ENCODE assay signal across 8 cellular contexts in the genomic region with DNA sequence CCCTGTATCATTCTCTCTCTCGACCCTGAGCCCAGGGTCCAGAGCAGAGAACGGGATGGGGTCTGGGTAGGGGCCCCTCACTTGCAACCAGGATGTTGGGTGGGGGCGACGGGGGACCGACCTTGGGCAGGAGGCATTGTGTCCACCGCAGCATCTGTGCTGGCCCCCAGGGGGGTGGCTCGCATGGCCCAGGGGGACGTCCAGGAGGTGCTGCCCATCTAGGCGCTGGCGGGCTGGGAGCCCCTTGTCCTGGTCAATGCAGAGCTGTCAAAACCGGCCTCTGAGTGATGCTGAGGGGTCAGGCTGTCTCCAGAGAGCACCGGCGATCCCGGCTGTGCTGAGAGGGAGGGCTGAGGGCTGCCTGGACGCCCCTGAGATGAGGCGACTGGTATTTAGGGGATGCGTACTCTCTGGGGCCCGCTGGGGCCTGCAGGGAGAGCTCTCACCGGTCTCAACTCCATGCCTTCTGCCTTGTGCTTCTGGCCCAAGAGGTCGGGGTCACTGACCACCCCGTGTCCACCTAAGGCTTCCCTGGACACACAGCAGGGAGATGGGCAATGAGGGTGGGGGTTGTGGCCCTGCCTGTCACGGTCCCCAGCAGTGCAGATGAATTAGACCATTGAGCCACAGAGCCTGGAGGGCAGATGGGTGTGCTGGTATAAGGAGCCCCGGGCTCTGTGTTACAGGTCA. TPM values are rescaled to one million over a fixed set of nuclear protein-coding genes. Genes with fewer than 3 reads are reported as not detected.
DNase-seq lines count a peak whose midpoint lies in the region; ATAC-seq and TF ChIP-seq lines count a peak whose summit lies in the region.

No MANE protein-coding gene starts in this region.

- TF ChIP-seq CTCF in testis (IDR thresholded peaks at IDR 0.05): no peak

- intact Hi-C loops in testis (cut with DNase I; ENCODE audit: low total_unique reads): no loop called here

- H3K27me3 ChIP-seq in testis: no peaks in the 10 kb centered on the region

- no peak for TF ChIP-seq POLR2A in testis (IDR thresholded peaks at IDR 0.05)

- peaks cover 70% of the 10 kb centered on the region for H3K36me3 Mint-ChIP-seq in activated naive CD8-positive, alpha-beta T cell treated with anti-CD3 and anti-CD28 coated beads for 36 hours

- peak overlapping the region; percentile 47 to 75 for H3K27ac ChIP-seq in testis

- H3K9me3 Mint-ChIP-seq in activated naive CD8-positive, alpha-beta T cell treated with anti-CD3 and anti-CD28 coated beads for 36 hours: peaks cover 3% of the 10 kb centered on the region

- DNase-seq in activated CD8-positive, alpha-beta memory T cell treated with anti-CD3 and anti-CD28 coated beads, Interleukin-2, amount 50 U/mL, for 48 hours: peak; percentile 84
- no peak for DNase-seq in activated CD8-positive, alpha-beta memory T cell treated with anti-CD3 and anti-CD28 coated beads, Interleukin-2, amount 50 U/mL, for 4 hours
- peak; percentile 22 for DNase-seq in activated naive CD8-positive, alpha-beta T cell treated with anti-CD3 and anti-CD28 coated beads for 36 hours
- DNase-seq in left kidney (ENCODE audit: low read depth, low spot score): peak; percentile 27
- DNase-seq in testis: no peak
- no peak for DNase-seq in NK-92 treated with Interleukin-12 subunit alpha and Interleukin-12 subunit beta, amount 100 ng/mL, for 24 hours (lab: John Stamatoyannopoulos, UW)
- DNase-seq in HPDE6-E6E7 (ENCODE audit: extremely low spot score): no peak

- peaks cover 67% of the 10 kb centered on the region for H3K4me1 Mint-ChIP-seq in activated naive CD8-positive, alpha-beta T cell treated with anti-CD3 and anti-CD28 coated beads for 36 hours

- no peak overlapping the region for H3K4me3 ChIP-seq in testis

- peaks cover 4% of the 10 kb centered on the region for H3K27me3 Mint-ChIP-seq in activated naive CD8-positive, alpha-beta T cell treated with anti-CD3 and anti-CD28 coated beads for 36 hours

- WGBS in testis, 2 donors: 50 to 55% methylated on average over 1 to 19 of the region's 23 CpGs

- ATAC-seq in GM19328 (IDR thresholded peaks at IDR 0.05; ENCODE audit: unreplicated experiment): no peak

- H3K4me3 Mint-ChIP-seq in activated naive CD8-positive, alpha-beta T cell treated with anti-CD3 and anti-CD28 coated beads for 36 hours: peak overlapping the region; percentile 18

- no peaks in the 10 kb centered on the region for H3K9me3 ChIP-seq in testis

- H3K4me1 ChIP-seq in testis: peaks cover 54% of the 10 kb centered on the region

- H3K36me3 ChIP-seq in testis (ENCODE audit: low read depth, missing control alignments): no peaks in the 10 kb centered on the region

- H3K27ac Mint-ChIP-seq in activated naive CD8-positive, alpha-beta T cell treated with anti-CD3 and anti-CD28 coated beads for 36 hours: peak overlapping the region; percentile 88

RNA-seq across cellular contexts. Expression of gene RPS9, which starts 8.5 kb away (rescaled TPM):
- total RNA-seq in activated naive CD8-positive, alpha-beta T cell treated with anti-CD3 and anti-CD28 coated beads for 36 hours: 1,000 to 10,000 TPM; 1,783 to 1,787 TPM
- total RNA-seq in testis: 1,000 to 10,000 TPM in 1 of 2 donors, 100 to 1,000 TPM in 1; 648 to 1,251 TPM
- 969 TPM for polyA plus RNA-seq in testis (ENCODE audit: insufficient read depth, low read depth, low replicate concordance)

RNA-seq across cellular contexts. Expression of gene LILRB3, which starts 13.6 kb away (rescaled TPM):
- not detected for total RNA-seq in activated naive CD8-positive, alpha-beta T cell treated with anti-CD3 and anti-CD28 coated beads for 36 hours
- 10 to 100 TPM in 1 of 2 donors, 1 to 10 TPM in 1; 3.6 to 11.0 TPM for total RNA-seq in testis
- 4.9 TPM for polyA plus RNA-seq in testis (ENCODE audit: insufficient read depth, low read depth, low replicate concordance)

RNA-seq across cellular contexts. Expression of gene TSEN34, which starts 18.1 kb away (rescaled TPM):
- 10 to 100 TPM; 15.5 to 16.4 TPM for total RNA-seq in activated naive CD8-positive, alpha-beta T cell treated with anti-CD3 and anti-CD28 coated beads for 36 hours
- total RNA-seq in testis: 100 to 1,000 TPM; 162 to 177 TPM
- polyA plus RNA-seq in testis (ENCODE audit: insufficient read depth, low read depth, low replicate concordance): 73.1 TPM

RNA-seq across cellular contexts. Expression of gene MBOAT7, which starts 19.8 kb away (rescaled TPM):
- total RNA-seq in activated naive CD8-positive, alpha-beta T cell treated with anti-CD3 and anti-CD28 coated beads for 36 hours: 10 to 100 TPM; 57.0 to 57.1 TPM
- 100 to 1,000 TPM; 479 to 482 TPM for total RNA-seq in testis
- polyA plus RNA-seq in testis (ENCODE audit: insufficient read depth, low read depth, low replicate concordance): 218 TPM

RNA-seq across cellular contexts. Expression of gene LILRA6, which starts 33.4 kb away (rescaled TPM):
- total RNA-seq in activated naive CD8-positive, alpha-beta T cell treated with anti-CD3 and anti-CD28 coated beads for 36 hours: not detected
- total RNA-seq in testis: 1 to 10 TPM in 1 of 2 donors, under 1 TPM in 1; 0.37 to 1.5 TPM
- polyA plus RNA-seq in testis (ENCODE audit: insufficient read depth, low read depth, low replicate concordance): 2.7 TPM

Comparison
In these comparisons a context has a peak if more than half of its experiments do, and no peak if none do; other contexts are left out.
1. DNase-seq: peak in activated CD8-positive, alpha-beta memory T cell treated with anti-CD3 and anti-CD28 coated beads, Interleukin-2, amount 50 U/mL, for 48 hours (single experiment), activated naive CD8-positive, alpha-beta T cell treated with anti-CD3 and anti-CD28 coated beads for 36 hours (single experiment) and left kidney (single experiment); none in activated CD8-positive, alpha-beta memory T cell treated with anti-CD3 and anti-CD28 coated beads, Interleukin-2, amount 50 U/mL, for 4 hours (single experiment), testis (single experiment), NK-92 treated with Interleukin-12 subunit alpha and Interleukin-12 subunit beta, amount 100 ng/mL, for 24 hours (single experiment) and HPDE6-E6E7 (single experiment).
2. RNA of gene LILRB3, which starts 13.6 kb away (total RNA-seq): 3.6 to 11.0 TPM in testis; not detected in activated naive CD8-positive, alpha-beta T cell treated with anti-CD3 and anti-CD28 coated beads for 36 hours; every median in the first group is over 4 times any median in the second.
3. RNA of gene TSEN34, which starts 18.1 kb away (total RNA-seq): 162 to 177 TPM in testis; 15.5 to 16.4 TPM in activated naive CD8-positive, alpha-beta T cell treated with anti-CD3 and anti-CD28 coated beads for 36 hours; every median in the first group is over 4 times any median in the second.